In genomic region chr9:127865645-127866464, GRCh38 we compare ENCODE assay signal across 12 cellular contexts. TPM values are rescaled to one million over a fixed set of nuclear protein-coding genes. Genes with fewer than 3 reads are reported as not detected.
DNase-seq lines count a peak whose midpoint lies in the region; ATAC-seq and TF ChIP-seq lines count a peak whose summit lies in the region.
"Had no signal": no experiment of that assay in that cellular context is flagged by ENCODE, and none has a peak within 500 bp of the region (broad histone marks: within the 10 kb centered on the region; RNA-seq: fewer than 3 reads in every experiment).

No MANE protein-coding gene starts in this region.

- no peak overlapping the region for H3K23ac ChIP-seq in neuronal stem cell (ENCODE audit: low read depth, low read length, poor library complexity)

- H2AFZ ChIP-seq in neuronal stem cell (ENCODE audit: low read length), result peak overlapping the region; percentile 85

- no peak overlapping the region for H2BK12ac ChIP-seq in neuronal stem cell (ENCODE audit: low read length)

- peaks cover 2% of the 10 kb centered on the region for H3K36me3 Mint-ChIP-seq in activated CD8-positive, alpha-beta memory T cell treated with anti-CD3 and anti-CD28 coated beads, Interleukin-2, amount 10 ng/mL, durations not matched to agents 7 days and 5 days
- peaks cover 17% of the 10 kb centered on the region for H3K36me3 Mint-ChIP-seq in activated naive CD4-positive, alpha-beta T cell treated with anti-CD3 and anti-CD28 coated beads, Interleukin-2, amount 10 ng/mL, durations not matched to agents 7 days and 5 days
- H3K36me3 Mint-ChIP-seq in osteocyte (ENCODE audit: unreplicated experiment), result peaks cover 14% of the 10 kb centered on the region

- WGBS in neuronal stem cell (ENCODE audit: extremely low coverage in 2 of 2, insufficient read length in 2 of 2, insufficient replicate concordance in 1 of 2), 2 donors, result 100% methylated on average over 2 of the region's 19 CpGs

- H3K27ac ChIP-seq in neuronal stem cell (replicated peaks; ENCODE audit: low read length), result no peak overlapping the region
- H3K27ac ChIP-seq: thoracic aorta had no signal

- H3K4ac ChIP-seq in neuronal stem cell (ENCODE audit: low read length), result peak overlapping the region; percentile 19

- H2AK5ac ChIP-seq in neuronal stem cell (ENCODE audit: low read depth, low read length), result no peak overlapping the region

- peak; percentile 63 for DNase-seq in activated CD8-positive, alpha-beta memory T cell treated with anti-CD3 and anti-CD28 coated beads, Interleukin-2, amount 10 ng/mL, durations not matched to agents 7 days and 5 days
- DNase-seq in activated CD8-positive, alpha-beta memory T cell treated with anti-CD3 and anti-CD28 coated beads, Interleukin-2, amount 50 U/mL, for 4 hours, result no peak
- peak; percentile 74 for DNase-seq in Jurkat, Clone E6-1 (ENCODE audit: low read depth, low spot score)
- DNase-seq in activated naive CD4-positive, alpha-beta T cell treated with anti-CD3 and anti-CD28 coated beads, Interleukin-2, amount 10 ng/mL, durations not matched to agents 7 days and 5 days, result peak; percentile 52
- no peak for DNase-seq in neuronal stem cell (ENCODE audit: low spot score)
- DNase-seq in NCI-H69 (lab: John Stamatoyannopoulos, UW), result no peak
- no peak for DNase-seq in osteocyte (ENCODE audit: extremely low spot score, unreplicated experiment)
- no peak for DNase-seq in inferior parietal cortex (ENCODE audit: extremely low spot score)
- DNase-seq: foreskin melanocyte, NCI-H1092 treated with DMSO at 0.1 percent for 48 hours had no signal

- H3K4me2 ChIP-seq in neuronal stem cell (ENCODE audit: insufficient read depth, low read length, poor library complexity, severe bottlenecking), result no peak overlapping the region

- H2BK15ac ChIP-seq in neuronal stem cell (ENCODE audit: low read length), result no peak overlapping the region

- no peaks in the 10 kb centered on the region for H3K79me1 ChIP-seq in neuronal stem cell (ENCODE audit: low read depth, low read length)

- no peak overlapping the region for H2BK120ac ChIP-seq in neuronal stem cell (ENCODE audit: low read depth, low read length)

- H3K14ac ChIP-seq in neuronal stem cell (ENCODE audit: low read length), result no peak overlapping the region

- peak overlapping the region; percentile 50 for H3K9ac ChIP-seq in neuronal stem cell (ENCODE audit: low read depth, low read length, poor library complexity)

- no peak overlapping the region for H4K8ac ChIP-seq in neuronal stem cell (ENCODE audit: low read depth, low read length)

- H4K91ac ChIP-seq in neuronal stem cell (ENCODE audit: low read depth, low read length, poor library complexity), result no peak overlapping the region

- CTCF ChIA-PET in activated CD8-positive, alpha-beta memory T cell treated with anti-CD3 and anti-CD28 coated beads, Interleukin-2, amount 10 ng/mL, durations not matched to agents 7 days and 5 days (lab: Charles Lee), result interaction anchor here (0.7 to 3.8 kb wide), 10 partner anchors 10 to 131 kb away, joined by 3 to 25 read pairs (median 4); partner anchors contain the start of genes CDK9, ENG and TOR2A
- CTCF ChIA-PET in activated naive CD4-positive, alpha-beta T cell treated with anti-CD3 and anti-CD28 coated beads, Interleukin-2, amount 10 ng/mL, durations not matched to agents 7 days and 5 days (lab: Charles Lee), result interaction anchor here (1.0 to 1.5 kb wide), 2 partner anchors 44 to 102 kb away, joined by 4 to 5 read pairs; no protein-coding TSS in a partner anchor

- H2BK5ac ChIP-seq in neuronal stem cell (ENCODE audit: low read length), result no peak overlapping the region

- peaks cover 0 to under 1% of the 10 kb centered on the region in 2 donors for H3K9me3 ChIP-seq in neuronal stem cell (replicated peaks in 1 of 2; ENCODE audit: control insufficient read depth in 2 of 2, insufficient read depth in 1 of 2, low read depth in 1 of 2, low read length in 2 of 2)
- H3K9me3 ChIP-seq: thoracic aorta had no signal

- peaks cover 5 to 13% of the 10 kb centered on the region in 2 donors for H3K4me1 ChIP-seq in neuronal stem cell (ENCODE audit: control insufficient read depth in 2 of 2, insufficient read depth in 1 of 2, low read depth in 1 of 2, low read length in 2 of 2)

- no peak overlapping the region for H3K4me3 Mint-ChIP-seq in activated CD8-positive, alpha-beta memory T cell treated with anti-CD3 and anti-CD28 coated beads, Interleukin-2, amount 10 ng/mL, durations not matched to agents 7 days and 5 days
- H3K4me3 Mint-ChIP-seq in activated naive CD4-positive, alpha-beta T cell treated with anti-CD3 and anti-CD28 coated beads, Interleukin-2, amount 10 ng/mL, durations not matched to agents 7 days and 5 days, result no peak overlapping the region
- H3K4me3 Mint-ChIP-seq in osteocyte (ENCODE audit: unreplicated experiment), result no peak overlapping the region

- H3K27me3 Mint-ChIP-seq in activated CD8-positive, alpha-beta memory T cell treated with anti-CD3 and anti-CD28 coated beads, Interleukin-2, amount 10 ng/mL, durations not matched to agents 7 days and 5 days, result no peaks in the 10 kb centered on the region
- no peaks in the 10 kb centered on the region for H3K27me3 Mint-ChIP-seq in activated naive CD4-positive, alpha-beta T cell treated with anti-CD3 and anti-CD28 coated beads, Interleukin-2, amount 10 ng/mL, durations not matched to agents 7 days and 5 days
- H3K27me3 Mint-ChIP-seq in osteocyte (ENCODE audit: unreplicated experiment), result no peaks in the 10 kb centered on the region

- H3K9me3 Mint-ChIP-seq in activated CD8-positive, alpha-beta memory T cell treated with anti-CD3 and anti-CD28 coated beads, Interleukin-2, amount 10 ng/mL, durations not matched to agents 7 days and 5 days (ENCODE audit: low read depth), result no peaks in the 10 kb centered on the region
- H3K9me3 Mint-ChIP-seq in activated naive CD4-positive, alpha-beta T cell treated with anti-CD3 and anti-CD28 coated beads, Interleukin-2, amount 10 ng/mL, durations not matched to agents 7 days and 5 days, result no peaks in the 10 kb centered on the region
- H3K9me3 Mint-ChIP-seq in osteocyte (ENCODE audit: unreplicated experiment), result no peaks in the 10 kb centered on the region

- peak overlapping the region; percentile 80 for H3K27ac Mint-ChIP-seq in activated CD8-positive, alpha-beta memory T cell treated with anti-CD3 and anti-CD28 coated beads, Interleukin-2, amount 10 ng/mL, durations not matched to agents 7 days and 5 days
- H3K27ac Mint-ChIP-seq in activated naive CD4-positive, alpha-beta T cell treated with anti-CD3 and anti-CD28 coated beads, Interleukin-2, amount 10 ng/mL, durations not matched to agents 7 days and 5 days, result peak overlapping the region; percentile 34
- no peak overlapping the region for H3K27ac Mint-ChIP-seq in osteocyte (ENCODE audit: unreplicated experiment)

- TF ChIP-seq CTCF in osteocyte (IDR thresholded peaks at IDR 0.05), result no peak

- H3K27me3 ChIP-seq in neuronal stem cell (ENCODE audit: control insufficient read depth in 3 of 3, insufficient read depth in 3 of 3, low read depth in 1 of 3, low read length in 3 of 3), result peaks cover 0 to 3% (median 0%) of the 10 kb centered on the region in 3 experiments

- H3K4me3 ChIP-seq in Jurkat, Clone E6-1 (ENCODE audit: low read length), result no peak overlapping the region
- peak overlapping the region in 1 of 2 donors; percentile 69 for H3K4me3 ChIP-seq in neuronal stem cell (ENCODE audit: low read length in 2 of 2)
- H3K4me3 ChIP-seq: coronary artery, thoracic aorta had no signal

- no peak overlapping the region for H3K18ac ChIP-seq in neuronal stem cell (ENCODE audit: low read length)

- peaks cover 0 to 3% of the 10 kb centered on the region in 2 donors for H3K36me3 ChIP-seq in neuronal stem cell (replicated peaks in 1 of 2; ENCODE audit: control insufficient read depth in 2 of 2, insufficient read depth in 2 of 2, low read length in 2 of 2)

- peaks cover 41% of the 10 kb centered on the region for H3K4me1 Mint-ChIP-seq in activated CD8-positive, alpha-beta memory T cell treated with anti-CD3 and anti-CD28 coated beads, Interleukin-2, amount 10 ng/mL, durations not matched to agents 7 days and 5 days
- peaks cover 45% of the 10 kb centered on the region for H3K4me1 Mint-ChIP-seq in activated naive CD4-positive, alpha-beta T cell treated with anti-CD3 and anti-CD28 coated beads, Interleukin-2, amount 10 ng/mL, durations not matched to agents 7 days and 5 days
- H3K4me1 Mint-ChIP-seq in osteocyte (ENCODE audit: unreplicated experiment), result peaks cover 3% of the 10 kb centered on the region

- ATAC-seq in activated CD8-positive, alpha-beta memory T cell treated with anti-CD3 and anti-CD28 coated beads, Interleukin-2, amount 10 ng/mL, durations not matched to agents 7 days and 5 days, result peak; percentile 38

RNA-seq across cellular contexts. Expression of gene ENG, which starts 11.4 kb away (rescaled TPM):
- total RNA-seq in activated CD8-positive, alpha-beta memory T cell treated with anti-CD3 and anti-CD28 coated beads, Interleukin-2, amount 10 ng/mL, durations not matched to agents 7 days and 5 days, result 10 to 100 TPM; 18.4 to 21.3 TPM
- polyA plus RNA-seq in Jurkat, Clone E6-1 (2012; ENCODE audit: insufficient read depth, insufficient read length), result 1.4 TPM
- polyA plus RNA-seq in neuronal stem cell (2013, experiment 1 of 2), result 0.11 TPM
- 0.10 TPM for polyA plus RNA-seq in neuronal stem cell (2013, experiment 2 of 2)
- total RNA-seq in osteocyte, result 140 and 143 TPM in 2 replicates

RNA-seq across cellular contexts. Expression of gene AK1, which starts 11.6 kb away (rescaled TPM):
- 10 to 100 TPM; 33.6 to 34.3 TPM for total RNA-seq in activated CD8-positive, alpha-beta memory T cell treated with anti-CD3 and anti-CD28 coated beads, Interleukin-2, amount 10 ng/mL, durations not matched to agents 7 days and 5 days
- polyA plus RNA-seq in Jurkat, Clone E6-1 (2012; ENCODE audit: insufficient read depth, insufficient read length), result 1.9 TPM
- 36.1 TPM for polyA plus RNA-seq in neuronal stem cell (2013, experiment 1 of 2)
- polyA plus RNA-seq in neuronal stem cell (2013, experiment 2 of 2), result 36.6 TPM
- 57.6 and 65.8 TPM in 2 replicates for total RNA-seq in osteocyte

RNA-seq across cellular contexts. Expression of gene ST6GALNAC6, which starts 33.5 kb away (rescaled TPM):
- 10 to 100 TPM; 75.7 to 93.5 TPM for total RNA-seq in activated CD8-positive, alpha-beta memory T cell treated with anti-CD3 and anti-CD28 coated beads, Interleukin-2, amount 10 ng/mL, durations not matched to agents 7 days and 5 days
- polyA plus RNA-seq in Jurkat, Clone E6-1 (2012; ENCODE audit: insufficient read depth, insufficient read length), result 18.9 TPM
- polyA plus RNA-seq in neuronal stem cell (2013, experiment 1 of 2), result 31.0 TPM
- 30.5 TPM for polyA plus RNA-seq in neuronal stem cell (2013, experiment 2 of 2)
- total RNA-seq in osteocyte, result 73.4 and 77.0 TPM in 2 replicates

RNA-seq across cellular contexts. Expression of gene ST6GALNAC4, which starts 51.0 kb away (rescaled TPM):
- total RNA-seq in activated CD8-positive, alpha-beta memory T cell treated with anti-CD3 and anti-CD28 coated beads, Interleukin-2, amount 10 ng/mL, durations not matched to agents 7 days and 5 days, result 10 to 100 TPM; 64.7 to 71.4 TPM
- polyA plus RNA-seq in Jurkat, Clone E6-1 (2012; ENCODE audit: insufficient read depth, insufficient read length), result 5.1 TPM
- 11.3 TPM for polyA plus RNA-seq in neuronal stem cell (2013, experiment 1 of 2)
- 12.7 TPM for polyA plus RNA-seq in neuronal stem cell (2013, experiment 2 of 2)
- total RNA-seq in osteocyte, result 21.4 and 25.1 TPM in 2 replicates

Comparison
In these comparisons a context has a peak if more than half of its experiments do, and no peak if none do; other contexts are left out.
1. DNase-seq: peak in activated CD8-positive, alpha-beta memory T cell treated with anti-CD3 and anti-CD28 coated beads, Interleukin-2, amount 10 ng/mL, durations not matched to agents 7 days and 5 days (single experiment), Jurkat, Clone E6-1 (single experiment) and activated naive CD4-positive, alpha-beta T cell treated with anti-CD3 and anti-CD28 coated beads, Interleukin-2, amount 10 ng/mL, durations not matched to agents 7 days and 5 days (single experiment); none in activated CD8-positive, alpha-beta memory T cell treated with anti-CD3 and anti-CD28 coated beads, Interleukin-2, amount 50 U/mL, for 4 hours (single experiment), neuronal stem cell (single experiment), NCI-H69 (single experiment), osteocyte (single experiment) and inferior parietal cortex (single experiment).